In genomic region chr9:112925058-112925641, GRCh38 we compare ENCODE assay signal across 9 cellular contexts. TPM values are rescaled to one million over a fixed set of nuclear protein-coding genes. Genes with fewer than 3 reads are reported as not detected.
DNase-seq lines count a peak whose midpoint lies in the region; FAIRE-seq and TF ChIP-seq lines count a peak whose summit lies in the region.
"Had no signal": no experiment of that assay in that cellular context is flagged by ENCODE, and none has a peak within 500 bp of the region (broad histone marks: within the 10 kb centered on the region; RNA-seq: fewer than 3 reads in every experiment).

No MANE protein-coding gene starts in this region.

- no peak for TF ChIP-seq POLR2A in GM12891 (IDR thresholded peaks at IDR 0.05; ENCODE audit: low read depth, low read length)

- TF ChIP-seq CTCF in AG09309 (IDR thresholded peaks at IDR 0.05; ENCODE audit: control insufficient read depth, insufficient read depth, low read depth, low read length, missing control alignments) (peak; percentile 44), astrocyte of the spinal cord (IDR thresholded peaks at IDR 0.05; ENCODE audit: low read depth, low read length) (peak; percentile 29)

- in situ Hi-C loops in astrocyte of the spinal cord (cut with HindIII; ENCODE audit: low sequenced_read_pairs), result no loop called here

- no peak overlapping the region for H3K4me3 Mint-ChIP-seq in immature natural killer cell

- H3K27me3 Mint-ChIP-seq in immature natural killer cell (ENCODE audit: low read depth in 3 of 3), result peaks cover 5 to 20% (median 9%) of the 10 kb centered on the region in 3 donors

- H3K27ac Mint-ChIP-seq in immature natural killer cell, result no peak overlapping the region

- FAIRE-seq in GM12891 (lab: Jason Lieb, UNC), result peak; percentile 55
- FAIRE-seq: endometrium had no signal

- no peaks in the 10 kb centered on the region for H3K36me3 Mint-ChIP-seq in immature natural killer cell

- H3K9me3 Mint-ChIP-seq in immature natural killer cell, result no peaks in the 10 kb centered on the region

- H3K4me3 ChIP-seq in AG09309 (ENCODE audit: control insufficient read depth, low read depth, low read length), result no peak overlapping the region
- no peak overlapping the region for H3K4me3 ChIP-seq in astrocyte of the spinal cord (ENCODE audit: low read depth, low read length)

- H3K4me1 Mint-ChIP-seq in immature natural killer cell, result no peaks in the 10 kb centered on the region

- DNase-seq in AG09309 (ENCODE audit: low read depth) (no peak), GM12891 (ENCODE audit: insufficient read length, low spot score) (no peak), NCI-H345 (lab: John Stamatoyannopoulos, UW) (peak; percentile 40), astrocyte of the spinal cord (ENCODE audit: low read depth, low spot score) (peak; percentile 13), midbrain (lab: John Stamatoyannopoulos, UW) (peak; percentile 5), immature natural killer cell (no peak), GOT3 (lab: John Stamatoyannopoulos, UW) (no peak)
- no peak for DNase-seq in activated T-cell treated with anti-CD3 and anti-CD28 coated beads, Interleukin-2, amount 50 U/mL, for 48 hours

TF ChIP-seq in GM12891, 5 proteins besides CTCF, POLR2A, EP300 and RAD21:
- TF ChIP-seq PAX5 (IDR thresholded peaks at IDR 0.05; ENCODE audit: insufficient read depth, low read length, severe bottlenecking) (no peak), TAF1 (IDR thresholded peaks at IDR 0.05; ENCODE audit: low read depth, low read length) (no peak), POLR2AphosphoS5 (IDR thresholded peaks at IDR 0.05; ENCODE audit: low read depth, low read length) (no peak), POU2F2 (IDR thresholded peaks at IDR 0.05; ENCODE audit: low read depth, low read length) (no peak), SPI1 (IDR thresholded peaks at IDR 0.05; ENCODE audit: low read depth, low read length) (no peak)

RNA-seq across cellular contexts. Expression of gene SLC46A2, which starts 34.5 kb away (rescaled TPM):
- polyA plus RNA-seq in GM12891 (2012; ENCODE audit: low read depth, missing spikeins), result 0.03 TPM
- under 1 TPM; 0.13 to 0.96 (median 0.16) TPM for polyA plus RNA-seq in immature natural killer cell

Comparison
In these comparisons a context has a peak if more than half of its experiments do, and no peak if none do; other contexts are left out.
1. DNase-seq: peak in NCI-H345 (single experiment), astrocyte of the spinal cord (single experiment) and midbrain (single experiment); none in AG09309 (single experiment), GM12891 (single experiment), immature natural killer cell (0 of 3), GOT3 (single experiment) and activated T-cell treated with anti-CD3 and anti-CD28 coated beads, Interleukin-2, amount 50 U/mL, for 48 hours (0 of 2).